16 cellular contexts compared by ENCODE assay signal in genomic region chr21:20662523-20662922, GRCh38.
DNase-seq lines count a peak whose midpoint lies in the region; ATAC-seq and TF ChIP-seq lines count a peak whose summit lies in the region.
"Had no signal": no experiment of that assay in that cellular context is flagged by ENCODE, and none has a peak within 500 bp of the region (broad histone marks: within the 10 kb centered on the region; RNA-seq: fewer than 3 reads in every experiment).

No MANE protein-coding gene starts in this region.

- no peaks in the 10 kb centered on the region for H3K27me3 Mint-ChIP-seq in glutamatergic neuron (ENCODE audit: unreplicated experiment)
- H3K27me3 Mint-ChIP-seq: B cell; CD4-positive, CD25-positive, alpha-beta regulatory T cell had no signal

- H3K4me3 Mint-ChIP-seq in glutamatergic neuron (ENCODE audit: unreplicated experiment): no peak overlapping the region
- H3K4me3 Mint-ChIP-seq: B cell; CD4-positive, CD25-positive, alpha-beta regulatory T cell had no signal

- H3K4me1 Mint-ChIP-seq in glutamatergic neuron (ENCODE audit: low read depth, unreplicated experiment): peaks cover 12% of the 10 kb centered on the region
- H3K4me1 Mint-ChIP-seq: B cell; CD4-positive, CD25-positive, alpha-beta regulatory T cell had no signal

- H3K4me1 ChIP-seq in iPS DF 6.9 (ENCODE audit: control insufficient read depth, insufficient read depth, low read length) (no peaks in the 10 kb centered on the region), neuron (ENCODE audit: insufficient read depth, low read length) (peaks cover 35% of the 10 kb centered on the region)
- H3K4me1 ChIP-seq: Caco-2 had no signal

- DNase-seq in DMS79 treated with DMSO at 0.1 percent for 48 hours (lab: John Stamatoyannopoulos, UW) (peak; percentile 23), DMS79 (lab: John Stamatoyannopoulos, UW) (no peak), NCI-H146 treated with DMSO at 0.1 percent for 48 hours (lab: John Stamatoyannopoulos, UW; ENCODE audit: unreplicated experiment) (peak; percentile 36), iPS DF 6.9 (ENCODE audit: low read depth, low spot score) (peak; percentile 35), Right ventricle myocardium inferior (ENCODE audit: missing footprints) (no peak), mucosa of gallbladder (ENCODE audit: low spot score) (no peak), glutamatergic neuron (no peak)
- DNase-seq: Caco-2; CD4-positive, CD25-positive, alpha-beta regulatory T cell; NCI-H2029; NCI-H510A treated with DMSO at 0.1 percent for 48 hours; SHP77 had no signal

- peak overlapping the region; percentile 26 for H2AFZ ChIP-seq in neuron (ENCODE audit: low read depth, low read length)

- H3K27ac Mint-ChIP-seq in glutamatergic neuron (ENCODE audit: unreplicated experiment): no peak overlapping the region
- H3K27ac Mint-ChIP-seq: B cell; CD4-positive, CD25-positive, alpha-beta regulatory T cell had no signal

- H3K27me3 ChIP-seq in iPS DF 6.9 (ENCODE audit: control insufficient read depth, insufficient read depth, low read length) (no peaks in the 10 kb centered on the region), neuron (ENCODE audit: insufficient read depth, low read length) (no peaks in the 10 kb centered on the region)

- H3K4me3 ChIP-seq in iPS DF 6.9 (ENCODE audit: low read length): no peak overlapping the region
- no peak overlapping the region for H3K4me3 ChIP-seq in neuron (ENCODE audit: low read length)

- H3K36me3 ChIP-seq in iPS DF 6.9 (ENCODE audit: control insufficient read depth, insufficient read depth, low read length) (no peaks in the 10 kb centered on the region), neuron (ENCODE audit: insufficient read depth, low read length) (no peaks in the 10 kb centered on the region)

- H3K9me3 Mint-ChIP-seq in glutamatergic neuron (ENCODE audit: unreplicated experiment): no peaks in the 10 kb centered on the region

- no peaks in the 10 kb centered on the region for H3K9me3 ChIP-seq in iPS DF 6.9 (ENCODE audit: control insufficient read depth, insufficient read depth, low read length)
- H3K9me3 ChIP-seq in neuron (ENCODE audit: low read length): no peaks in the 10 kb centered on the region
- H3K9me3 ChIP-seq: Caco-2 had no signal

- peak overlapping the region; percentile 24 for H3K27ac ChIP-seq in iPS DF 6.9 (ENCODE audit: low read length)
- H3K27ac ChIP-seq: 22Rv1 had no signal

- no peak for ATAC-seq in Right ventricle myocardium inferior
- ATAC-seq: SK-N-SH treated with all-trans-retinoic acid at 6 μM for 48 hours had no signal

- intact Hi-C loops in Right ventricle myocardium inferior (cut with DNase I): no loop called here

- TF ChIP-seq CTCF in glutamatergic neuron (IDR thresholded peaks at IDR 0.05; ENCODE audit: partially characterized antibody, unreplicated experiment): no peak

- no CpG with 5 or more reads among the region's 2 CpGs for WGBS in iPS DF 6.9 (ENCODE audit: insufficient coverage, insufficient read length)

- no peaks in the 10 kb centered on the region for H3K36me3 Mint-ChIP-seq in glutamatergic neuron (ENCODE audit: unreplicated experiment)
- H3K36me3 Mint-ChIP-seq: CD4-positive, CD25-positive, alpha-beta regulatory T cell had no signal

Comparison
In these comparisons a context has a peak if more than half of its experiments do, and no peak if none do; other contexts are left out.
1. DNase-seq: peak in DMS79 treated with DMSO at 0.1 percent for 48 hours (single experiment), NCI-H146 treated with DMSO at 0.1 percent for 48 hours (single experiment) and iPS DF 6.9 (single experiment); none in DMS79 (single experiment), Right ventricle myocardium inferior (single experiment), mucosa of gallbladder (single experiment) and glutamatergic neuron (single experiment).